ENCODE assay signal across 9 cellular contexts in the genomic region with DNA sequence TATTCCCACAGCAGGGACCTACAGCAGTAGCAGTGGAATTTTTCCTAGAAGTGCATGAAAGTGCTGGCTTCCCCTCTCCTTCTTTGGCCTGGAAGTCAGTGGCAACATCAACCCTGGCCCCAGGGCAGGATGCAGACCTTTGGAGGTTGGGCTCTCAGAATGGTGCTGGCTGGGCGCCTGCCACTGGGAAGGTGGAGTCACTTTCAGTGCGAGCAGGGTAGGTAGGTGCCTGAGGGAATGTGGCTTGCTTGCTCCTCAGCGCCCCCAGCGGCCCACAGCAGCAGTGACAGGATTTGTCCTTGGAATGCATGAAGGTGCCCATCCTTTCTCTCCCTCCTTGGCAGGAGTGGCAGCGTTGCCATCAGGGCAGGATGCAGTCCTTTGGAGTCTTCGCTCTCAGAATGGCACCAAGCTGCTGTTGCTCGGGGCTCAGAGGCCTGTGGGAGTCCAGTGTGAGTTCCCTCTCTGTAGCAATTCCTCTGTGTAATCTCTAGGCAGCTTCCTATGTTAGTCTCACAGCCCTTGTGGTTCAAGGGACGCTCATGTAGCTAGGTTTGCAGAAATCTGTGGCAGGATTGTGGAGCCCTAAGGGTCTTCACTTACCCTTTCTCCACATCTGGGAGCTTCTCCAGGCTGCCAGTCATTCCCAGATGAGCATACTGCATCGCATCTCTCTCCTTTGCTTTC.
A peak's percentile ranks its signal among the peaks of the same experiment; 100 is the strongest.
DNase-seq lines count a peak whose midpoint lies in the region; ATAC-seq and TF ChIP-seq lines count a peak whose summit lies in the region.
"Had no signal": no experiment of that assay in that cellular context is flagged by ENCODE, and none has a peak within 500 bp of the region (broad histone marks: within the 10 kb centered on the region; RNA-seq: fewer than 3 reads in every experiment).

No MANE protein-coding gene starts in this region.

- H3K27ac Mint-ChIP-seq in activated naive CD4-positive, alpha-beta T cell treated with anti-CD3 and anti-CD28 coated beads, Interleukin-2, amount 10 ng/mL, durations not matched to agents 7 days and 5 days: no peak overlapping the region
- H3K27ac Mint-ChIP-seq: B cell had no signal

- CTCF ChIA-PET in activated naive CD4-positive, alpha-beta T cell treated with anti-CD3 and anti-CD28 coated beads, Interleukin-2, amount 10 ng/mL, durations not matched to agents 7 days and 5 days (lab: Charles Lee): no interaction called here

- H3K4me1 ChIP-seq in aorta (ENCODE audit: control insufficient read depth in 1 of 2, insufficient read depth in 2 of 2, low read length in 2 of 2): no peaks in the 10 kb centered on the region

- H3K36me3 Mint-ChIP-seq in activated naive CD4-positive, alpha-beta T cell treated with anti-CD3 and anti-CD28 coated beads, Interleukin-2, amount 10 ng/mL, durations not matched to agents 7 days and 5 days: no peaks in the 10 kb centered on the region

- H3K36me3 ChIP-seq in aorta (ENCODE audit: control insufficient read depth in 1 of 2, insufficient read depth in 2 of 2, low read length in 1 of 2): no peaks in the 10 kb centered on the region

- DNase-seq in NCI-H2171 treated with DMSO at 0.1 percent for 48 hours (lab: John Stamatoyannopoulos, UW) (peak; percentile 28), NCI-H2171 (lab: John Stamatoyannopoulos, UW) (no peak), HL-60 (ENCODE audit: low read depth in 1 of 2, low spot score in 1 of 2) (peak; percentile 1 to 39), UCSD-AML1 (lab: John Stamatoyannopoulos, UW; ENCODE audit: unreplicated experiment) (peak; percentile 34), kidney tubule cell (ENCODE audit: low spot score) (peak; percentile 68), NCI-H2029 treated with DMSO at 0.1 percent for 48 hours (lab: John Stamatoyannopoulos, UW) (no peak), aorta (no peak)
- no peak for DNase-seq in activated naive CD4-positive, alpha-beta T cell treated with anti-CD3 and anti-CD28 coated beads, Interleukin-2, amount 10 ng/mL, durations not matched to agents 7 days and 5 days

- TF ChIP-seq CTCF in HL-60 (IDR thresholded peaks at IDR 0.05; ENCODE audit: insufficient read depth, low read length): peak; percentile 80

- H3K4me3 Mint-ChIP-seq in activated naive CD4-positive, alpha-beta T cell treated with anti-CD3 and anti-CD28 coated beads, Interleukin-2, amount 10 ng/mL, durations not matched to agents 7 days and 5 days: no peak overlapping the region
- H3K4me3 Mint-ChIP-seq: B cell had no signal

- ATAC-seq in aorta (ENCODE audit: low FRiP score): no peak

- H3K9me3 ChIP-seq in aorta (ENCODE audit: control insufficient read depth, low read length): no peaks in the 10 kb centered on the region

- no peaks in the 10 kb centered on the region for H3K4me1 Mint-ChIP-seq in activated naive CD4-positive, alpha-beta T cell treated with anti-CD3 and anti-CD28 coated beads, Interleukin-2, amount 10 ng/mL, durations not matched to agents 7 days and 5 days
- H3K4me1 Mint-ChIP-seq: B cell had no signal

- H3K9me3 Mint-ChIP-seq in activated naive CD4-positive, alpha-beta T cell treated with anti-CD3 and anti-CD28 coated beads, Interleukin-2, amount 10 ng/mL, durations not matched to agents 7 days and 5 days: peaks cover 8% of the 10 kb centered on the region

- WGBS in aorta, 2 donors: 43 to 46% methylated on average over 9 of the region's 9 CpGs

- no peaks in the 10 kb centered on the region for H3K27me3 Mint-ChIP-seq in activated naive CD4-positive, alpha-beta T cell treated with anti-CD3 and anti-CD28 coated beads, Interleukin-2, amount 10 ng/mL, durations not matched to agents 7 days and 5 days
- H3K27me3 Mint-ChIP-seq: B cell had no signal

- intact Hi-C loops in aorta (cut with DNase I): no loop called here

- H3K27me3 ChIP-seq in HL-60 (ENCODE audit: insufficient read depth, poor library complexity, severe bottlenecking) (no peaks in the 10 kb centered on the region), aorta (ENCODE audit: control insufficient read depth in 1 of 2, insufficient read depth in 2 of 2, low read length in 1 of 2) (no peaks in the 10 kb centered on the region)

- no peak overlapping the region for H3K27ac ChIP-seq in HL-60 (replicated peaks)
- no peak overlapping the region for H3K27ac ChIP-seq in aorta (ENCODE audit: low read depth in 1 of 2, low read length in 2 of 2)

- no peak overlapping the region for H3K4me3 ChIP-seq in HL-60 (replicated peaks; ENCODE audit: insufficient read depth, low read length)
- H3K4me3 ChIP-seq in aorta (ENCODE audit: low read length in 2 of 2): no peak overlapping the region

Comparison
In these comparisons a context has a peak if more than half of its experiments do, and no peak if none do; other contexts are left out.
1. DNase-seq: peak in NCI-H2171 treated with DMSO at 0.1 percent for 48 hours (single experiment), HL-60 (2 of 2), UCSD-AML1 (single experiment) and kidney tubule cell (single experiment); none in NCI-H2171 (single experiment), NCI-H2029 treated with DMSO at 0.1 percent for 48 hours (single experiment), aorta (0 of 2) and activated naive CD4-positive, alpha-beta T cell treated with anti-CD3 and anti-CD28 coated beads, Interleukin-2, amount 10 ng/mL, durations not matched to agents 7 days and 5 days (single experiment).